In the genomic region with DNA sequence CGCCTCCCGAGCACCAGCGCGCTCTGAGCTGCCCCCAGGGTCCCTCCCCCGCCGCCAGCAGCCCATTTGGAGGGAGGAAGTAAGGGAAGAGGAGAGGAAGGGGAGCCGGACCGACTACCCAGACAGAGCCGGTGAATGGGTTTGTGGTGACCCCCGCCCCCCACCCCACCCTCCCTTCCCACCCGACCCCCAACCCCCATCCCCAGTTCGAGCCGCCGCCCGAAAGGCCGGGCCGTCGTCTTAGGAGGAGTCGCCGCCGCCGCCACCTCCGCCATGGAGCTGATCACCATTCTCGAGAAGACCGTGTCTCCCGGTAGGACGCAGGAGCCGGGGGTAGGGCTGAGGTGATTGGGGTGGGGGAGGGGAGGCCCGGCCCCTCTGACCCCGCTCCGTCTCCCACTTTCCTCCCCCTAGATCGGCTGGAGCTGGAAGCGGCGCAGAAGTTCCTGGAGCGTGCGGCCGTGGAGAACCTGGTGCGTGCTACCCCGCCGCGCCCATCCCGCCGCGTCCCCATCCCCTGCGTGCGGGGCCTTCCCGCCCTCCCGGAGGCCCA, we compare ENCODE assay signal across 8 cellular contexts. TPM values are rescaled to one million over a fixed set of nuclear protein-coding genes. Genes with fewer than 3 reads are reported as not detected.
DNase-seq lines count a peak whose midpoint lies in the region; ATAC-seq and TF ChIP-seq lines count a peak whose summit lies in the region.

No MANE protein-coding gene starts in this region.

- peaks cover 27% of the 10 kb centered on the region for H3F3A ChIP-seq in neural progenitor cell (ENCODE audit: low read depth)

- H3K4me3 ChIP-seq in H7 (ENCODE audit: insufficient read depth, low read depth, low read length) (peak overlapping the region; percentile 83), neural progenitor cell (peak overlapping the region; percentile 70)

- peaks cover 19% of the 10 kb centered on the region for H3K4me1 ChIP-seq in neural progenitor cell

- no peaks in the 10 kb centered on the region for H3K27me3 Mint-ChIP-seq in CD4-positive, alpha-beta T cell
- H3K27me3 Mint-ChIP-seq in T-helper 17 cell (no peaks in the 10 kb centered on the region), endothelial cell (ENCODE audit: unreplicated experiment) (peaks cover 5% of the 10 kb centered on the region), neural progenitor cell (ENCODE audit: insufficient read depth, low read depth) (peaks cover 5% of the 10 kb centered on the region)

- H4K20me1 ChIP-seq in neural progenitor cell (ENCODE audit: low read depth), result peaks cover 47% of the 10 kb centered on the region

- TF ChIP-seq CTCF in CD4-positive, alpha-beta T cell (IDR thresholded peaks at IDR 0.05), result no peak
- no peak for TF ChIP-seq CTCF in endothelial cell (IDR thresholded peaks at IDR 0.05; ENCODE audit: unreplicated experiment)
- TF ChIP-seq CTCF in neural progenitor cell (IDR thresholded peaks at IDR 0.05), result no peak

- peaks cover 52% of the 10 kb centered on the region for H3K36me3 Mint-ChIP-seq in CD4-positive, alpha-beta T cell (ENCODE audit: low read depth)
- H3K36me3 Mint-ChIP-seq in T-helper 17 cell (ENCODE audit: low read depth) (peaks cover 6% of the 10 kb centered on the region), endothelial cell (ENCODE audit: low read depth, unreplicated experiment) (peaks cover 27% of the 10 kb centered on the region), neural progenitor cell (peaks cover 22% of the 10 kb centered on the region)

- no peaks in the 10 kb centered on the region for H3K9me3 ChIP-seq in CD4-positive, alpha-beta T cell (ENCODE audit: control insufficient read depth, low read length)
- H3K9me3 ChIP-seq in T-helper 17 cell (ENCODE audit: control insufficient read depth, low read length, poor library complexity, severe bottlenecking), result no peaks in the 10 kb centered on the region
- H3K9me3 ChIP-seq in neural progenitor cell (ENCODE audit: low read depth), result no peaks in the 10 kb centered on the region

- CTCF ChIA-PET in CD4-positive, alpha-beta T cell (lab: Charles Lee), result interaction anchor here (0.6 to 3.0 kb wide), 7 partner anchors 14 to 511 kb away, joined by 3 to 8 read pairs (median 3); a partner anchor contains a TSS

- ATAC-seq in CD4-positive, alpha-beta T cell (ENCODE audit: poor library complexity), result peak; percentile 9
- ATAC-seq in T-helper 17 cell (peak; percentile 16), HG03095 (IDR thresholded peaks at IDR 0.05; ENCODE audit: unreplicated experiment) (no peak)

- H3K27ac Mint-ChIP-seq in CD4-positive, alpha-beta T cell, result peak overlapping the region; percentile 94
- H3K27ac Mint-ChIP-seq in T-helper 17 cell (peak overlapping the region; percentile 92), endothelial cell (ENCODE audit: unreplicated experiment) (no peak overlapping the region), neural progenitor cell (no peak overlapping the region)

- POLR2A ChIA-PET in CD4-positive, alpha-beta T cell (lab: Charles Lee), result interaction anchor here (0.7 to 5.3 kb wide), 29 partner anchors 9 to 461 kb away, joined by 3 to 62 read pairs (median 7); a partner anchor contains a TSS

- H3K9me3 Mint-ChIP-seq in CD4-positive, alpha-beta T cell, result no peaks in the 10 kb centered on the region
- H3K9me3 Mint-ChIP-seq in endothelial cell (ENCODE audit: unreplicated experiment) (no peaks in the 10 kb centered on the region), neural progenitor cell (peaks cover 2% of the 10 kb centered on the region)

- peaks cover 78% of the 10 kb centered on the region for H3K79me2 ChIP-seq in neural progenitor cell (ENCODE audit: low read depth)

- H2AFZ ChIP-seq in neural progenitor cell (replicated peaks), result no peak overlapping the region

- peak overlapping the region; percentile 65 for H3K4me2 ChIP-seq in neural progenitor cell

- peak overlapping the region; percentile 81 for H3K27ac ChIP-seq in CD4-positive, alpha-beta T cell (ENCODE audit: low read depth, low read length)
- peak overlapping the region; percentile 77 for H3K27ac ChIP-seq in neural progenitor cell

- H3K4me3 Mint-ChIP-seq in CD4-positive, alpha-beta T cell, result peak overlapping the region; percentile 100
- H3K4me3 Mint-ChIP-seq in T-helper 17 cell (peak overlapping the region; percentile 96), endothelial cell (ENCODE audit: unreplicated experiment) (peak overlapping the region; percentile 96), neural progenitor cell (peak overlapping the region; percentile 98)

- peaks cover 57% of the 10 kb centered on the region for H3K4me1 Mint-ChIP-seq in CD4-positive, alpha-beta T cell (ENCODE audit: low read depth)
- H3K4me1 Mint-ChIP-seq in T-helper 17 cell (peaks cover 37% of the 10 kb centered on the region), endothelial cell (ENCODE audit: unreplicated experiment) (peaks cover 32% of the 10 kb centered on the region), neural progenitor cell (peaks cover 35% of the 10 kb centered on the region)

- peak in 2 of 10 experiments; percentile 35 to 41 for DNase-seq in CD4-positive, alpha-beta T cell
- DNase-seq in H7, result no peak
- DNase-seq in T-helper 17 cell, result no peak
- no peak for DNase-seq in endothelial cell (ENCODE audit: low spot score)
- peak; percentile 79 for DNase-seq in neural progenitor cell (ENCODE audit: low spot score)
- no peak for DNase-seq in superior temporal gyrus (ENCODE audit: extremely low spot score)
- no peak for DNase-seq in DMS 273 (lab: John Stamatoyannopoulos, UW; ENCODE audit: unreplicated experiment)

- H3K9ac ChIP-seq in neural progenitor cell, result peak overlapping the region; percentile 32

- H3K36me3 ChIP-seq in H7 (replicated peaks; ENCODE audit: control insufficient read depth, insufficient read depth, low read length) (peaks cover 26% of the 10 kb centered on the region), neural progenitor cell (peaks cover 23% of the 10 kb centered on the region)

- H3K27me3 ChIP-seq in CD4-positive, alpha-beta T cell (ENCODE audit: control insufficient read depth, insufficient read depth, low read length), result no peaks in the 10 kb centered on the region
- H3K27me3 ChIP-seq in H7 (ENCODE audit: control insufficient read depth, insufficient read depth, low read length) (no peaks in the 10 kb centered on the region), neural progenitor cell (no peaks in the 10 kb centered on the region)

- intact Hi-C loops in CD4-positive, alpha-beta T cell (cut with DNase I, micrococcal nuclease), result loop anchor here (1.0 to 5.0 kb wide), 4 partner anchors 10 to 397 kb away; a partner anchor contains a TSS

RNA-seq across cellular contexts. Expression of a gene that starts 0.3 kb away (rescaled TPM):
- 100 to 1,000 TPM; 145 to 151 TPM for total RNA-seq in CD4-positive, alpha-beta T cell
- 389 and 429 TPM in 2 replicates for total RNA-seq in H7 (2014; rRNA removed; shearing (Covaris generic))
- total RNA-seq in T-helper 17 cell (100 to 1,000 TPM; 183 to 196 TPM), endothelial cell (ENCODE audit: unreplicated experiment) (376 TPM), neural progenitor cell (ENCODE audit: low replicate concordance) (454 and 543 TPM in 2 replicates)

RNA-seq across cellular contexts. Expression of a gene that starts 43.9 kb away (rescaled TPM):
- total RNA-seq in CD4-positive, alpha-beta T cell, result 1 to 10 TPM; 2.4 to 3.0 TPM
- total RNA-seq in H7 (2014; rRNA removed; shearing (Covaris generic)), result 13.9 and 16.3 TPM in 2 replicates
- total RNA-seq in T-helper 17 cell (1 to 10 TPM; 2.4 to 2.6 TPM), endothelial cell (ENCODE audit: unreplicated experiment) (31.4 TPM), neural progenitor cell (ENCODE audit: low replicate concordance) (3.0 and 21.6 TPM in 2 replicates)

Comparison
In these comparisons a context has a peak if more than half of its experiments do, and no peak if none do; other contexts are left out.
1. H3K27ac Mint-ChIP-seq: peak in CD4-positive, alpha-beta T cell (single experiment) and T-helper 17 cell (single experiment); none in endothelial cell (single experiment) and neural progenitor cell (single experiment).
2. Peak in every context shown above with its lines, with median percentiles within 50 percentile points of each other: H3K4me3 Mint-ChIP-seq.